In the genomic region with DNA sequence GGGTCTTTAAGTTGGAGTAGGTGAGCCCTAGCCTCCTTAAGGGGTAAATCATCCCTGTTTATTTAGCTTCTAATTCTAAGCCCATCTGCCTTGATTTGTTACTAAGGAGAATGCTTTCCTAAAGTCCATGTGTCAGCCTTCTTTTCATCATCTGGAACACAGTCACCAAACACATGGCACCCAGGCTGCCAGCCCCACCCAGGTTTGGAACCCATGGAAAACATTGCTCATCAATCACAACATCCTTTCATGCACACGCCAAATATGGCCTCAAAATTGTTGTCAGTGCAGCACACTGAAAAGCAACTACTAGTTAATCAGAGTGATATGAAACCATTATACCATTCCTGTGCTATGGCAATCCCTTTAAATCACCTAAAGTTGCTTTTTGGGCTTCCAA, we compare ENCODE assay signal across 27 cellular contexts.
"Had no signal": no experiment of that assay in that cellular context is flagged by ENCODE, and none has a peak within 500 bp of the region (broad histone marks: within the 10 kb centered on the region; RNA-seq: fewer than 3 reads in every experiment).

No MANE protein-coding gene starts in this region.

- H3K4me3 ChIP-seq: ascending aorta, breast epithelium, cardiac muscle cell, colonic mucosa, gastroesophageal sphincter had no signal

- H3K27ac ChIP-seq: ascending aorta, breast epithelium, cardiac muscle cell, colonic mucosa, gastroesophageal sphincter had no signal

- H3K9me3 Mint-ChIP-seq: activated CD4-positive, alpha-beta memory T cell treated with anti-CD3 and anti-CD28 coated beads, Interleukin-2, amount 10 ng/mL, durations not matched to agents 7 days and 5 days; activated CD4-positive, alpha-beta T cell treated with anti-CD3 and anti-CD28 coated beads, Interleukin-2, amount 10 ng/mL, durations not matched to agents 7 days and 5 days; activated naive CD4-positive, alpha-beta T cell treated with anti-CD3 and anti-CD28 coated beads, Interleukin-2, amount 10 ng/mL, durations not matched to agents 7 days and 5 days; activated naive CD8-positive, alpha-beta T cell treated with anti-CD3 and anti-CD28 coated beads, Interleukin-2, amount 10 ng/mL, durations not matched to agents 7 days and 5 days; brain had no signal

- H3K27me3 ChIP-seq: ascending aorta, breast epithelium, cardiac muscle cell, colonic mucosa, gastroesophageal sphincter had no signal

- H3K4me1 Mint-ChIP-seq: activated CD4-positive, alpha-beta memory T cell treated with anti-CD3 and anti-CD28 coated beads, Interleukin-2, amount 10 ng/mL, durations not matched to agents 7 days and 5 days; activated CD4-positive, alpha-beta T cell treated with anti-CD3 and anti-CD28 coated beads, Interleukin-2, amount 10 ng/mL, durations not matched to agents 7 days and 5 days; activated naive CD4-positive, alpha-beta T cell treated with anti-CD3 and anti-CD28 coated beads, Interleukin-2, amount 10 ng/mL, durations not matched to agents 7 days and 5 days; activated naive CD8-positive, alpha-beta T cell treated with anti-CD3 and anti-CD28 coated beads, Interleukin-2, amount 10 ng/mL, durations not matched to agents 7 days and 5 days had no signal

- DNase-seq: activated CD4-positive, alpha-beta memory T cell treated with anti-CD3 and anti-CD28 coated beads, Interleukin-2, amount 10 ng/mL, durations not matched to agents 7 days and 5 days; activated CD4-positive, alpha-beta T cell treated with anti-CD3 and anti-CD28 coated beads for 1 hour; activated CD4-positive, alpha-beta T cell treated with anti-CD3 and anti-CD28 coated beads for 4 hours; activated CD4-positive, alpha-beta T cell treated with anti-CD3 and anti-CD28 coated beads, Interleukin-2, amount 10 ng/mL, durations not matched to agents 7 days and 5 days; activated CD4-positive, alpha-beta T cell treated with anti-CD3 and anti-CD28 coated beads, Interleukin-2, amount 50 U/mL, for 4 hours; activated CD8-positive, alpha-beta memory T cell treated with anti-CD3 and anti-CD28 coated beads, Interleukin-2, amount 50 U/mL, for 48 hours; activated gamma-delta T cell; activated naive CD4-positive, alpha-beta T cell; activated naive CD4-positive, alpha-beta T cell treated with anti-CD3 and anti-CD28 coated beads, Interleukin-2, amount 10 ng/mL, durations not matched to agents 7 days and 5 days; activated naive CD8-positive, alpha-beta T cell treated with anti-CD3 and anti-CD28 coated beads, Interleukin-2, amount 10 ng/mL, durations not matched to agents 7 days and 5 days; activated T-cell treated with anti-CD3 and anti-CD28 coated beads for 4 hours; activated T-cell treated with anti-CD3 and anti-CD28 coated beads, Interleukin-2, amount 50 U/mL, for 24 hours; activated T-cell treated with anti-CD3 and anti-CD28 coated beads, Interleukin-2, amount 50 U/mL, for 72 hours; central memory CD4-positive, alpha-beta T cell; cerebellar nuclear complex; colonic mucosa; effector CD8-positive, alpha-beta T cell; foreskin melanocyte; head of caudate nucleus; T-helper 2 cell had no signal

- H3K4me1 ChIP-seq: ascending aorta, breast epithelium, colonic mucosa had no signal

- H3K27me3 Mint-ChIP-seq: activated CD4-positive, alpha-beta memory T cell treated with anti-CD3 and anti-CD28 coated beads, Interleukin-2, amount 10 ng/mL, durations not matched to agents 7 days and 5 days; activated CD4-positive, alpha-beta T cell treated with anti-CD3 and anti-CD28 coated beads, Interleukin-2, amount 10 ng/mL, durations not matched to agents 7 days and 5 days; activated naive CD4-positive, alpha-beta T cell treated with anti-CD3 and anti-CD28 coated beads, Interleukin-2, amount 10 ng/mL, durations not matched to agents 7 days and 5 days; activated T-cell treated with anti-CD3 and anti-CD28 coated beads, Interleukin-2, amount 50 U/mL, for 24 hours had no signal

- H3K36me3 ChIP-seq: ascending aorta, breast epithelium, cardiac muscle cell, colonic mucosa, gastroesophageal sphincter had no signal

- ATAC-seq: activated naive CD4-positive, alpha-beta T cell treated with anti-CD3 and anti-CD28 coated beads, Interleukin-2, amount 50 U/mL, for 72 hours; activated T-cell treated with anti-CD3 and anti-CD28 coated beads, Interleukin-2, amount 50 U/mL, for 72 hours; esophagus mucosa; gastroesophageal sphincter had no signal

- H3K36me3 Mint-ChIP-seq: activated naive CD4-positive, alpha-beta T cell treated with anti-CD3 and anti-CD28 coated beads, Interleukin-2, amount 10 ng/mL, durations not matched to agents 7 days and 5 days; activated naive CD4-positive, alpha-beta T cell treated with anti-CD3 and anti-CD28 coated beads, Interleukin-2, amount 50 U/mL, for 72 hours; activated naive CD8-positive, alpha-beta T cell treated with anti-CD3 and anti-CD28 coated beads, Interleukin-2, amount 10 ng/mL, durations not matched to agents 7 days and 5 days; brain had no signal

- H3K27ac Mint-ChIP-seq: activated CD4-positive, alpha-beta memory T cell treated with anti-CD3 and anti-CD28 coated beads, Interleukin-2, amount 10 ng/mL, durations not matched to agents 7 days and 5 days; activated CD4-positive, alpha-beta T cell treated with anti-CD3 and anti-CD28 coated beads, Interleukin-2, amount 10 ng/mL, durations not matched to agents 7 days and 5 days; activated naive CD4-positive, alpha-beta T cell treated with anti-CD3 and anti-CD28 coated beads, Interleukin-2, amount 10 ng/mL, durations not matched to agents 7 days and 5 days; activated naive CD4-positive, alpha-beta T cell treated with anti-CD3 and anti-CD28 coated beads, Interleukin-2, amount 50 U/mL, for 72 hours; activated naive CD8-positive, alpha-beta T cell treated with anti-CD3 and anti-CD28 coated beads, Interleukin-2, amount 10 ng/mL, durations not matched to agents 7 days and 5 days; activated T-cell treated with anti-CD3 and anti-CD28 coated beads, Interleukin-2, amount 50 U/mL, for 24 hours; activated T-cell treated with anti-CD3 and anti-CD28 coated beads, Interleukin-2, amount 50 U/mL, for 72 hours; brain had no signal

- H3K4me3 Mint-ChIP-seq: activated CD4-positive, alpha-beta memory T cell treated with anti-CD3 and anti-CD28 coated beads, Interleukin-2, amount 10 ng/mL, durations not matched to agents 7 days and 5 days; activated CD4-positive, alpha-beta T cell treated with anti-CD3 and anti-CD28 coated beads, Interleukin-2, amount 10 ng/mL, durations not matched to agents 7 days and 5 days; activated naive CD4-positive, alpha-beta T cell treated with anti-CD3 and anti-CD28 coated beads, Interleukin-2, amount 10 ng/mL, durations not matched to agents 7 days and 5 days; activated naive CD8-positive, alpha-beta T cell treated with anti-CD3 and anti-CD28 coated beads, Interleukin-2, amount 10 ng/mL, durations not matched to agents 7 days and 5 days; activated T-cell treated with anti-CD3 and anti-CD28 coated beads, Interleukin-2, amount 50 U/mL, for 24 hours; activated T-cell treated with anti-CD3 and anti-CD28 coated beads, Interleukin-2, amount 50 U/mL, for 72 hours; brain had no signal

- H3K9me3 ChIP-seq: ascending aorta, breast epithelium, colonic mucosa, gastroesophageal sphincter had no signal
